Comparison of ENCODE assay signal across 8 cellular contexts in genomic region chr1:92831368-92831761, GRCh38. TPM values are rescaled to one million over a fixed set of nuclear protein-coding genes. Genes with fewer than 3 reads are reported as not detected.
DNase-seq lines count a peak whose midpoint lies in the region; ATAC-seq and TF ChIP-seq lines count a peak whose summit lies in the region.

No MANE protein-coding gene starts in this region.

- H3K36me3 ChIP-seq in left ventricle myocardium inferior: peaks cover 30% of the 10 kb centered on the region
- no peaks in the 10 kb centered on the region for H3K36me3 ChIP-seq in uterus

- H3K4me3 Mint-ChIP-seq in activated CD8-positive, alpha-beta memory T cell treated with anti-CD3 and anti-CD28 coated beads, Interleukin-2, amount 10 ng/mL, durations not matched to agents 7 days and 5 days: peak overlapping the region; percentile 99

- H3K27ac Mint-ChIP-seq in activated CD8-positive, alpha-beta memory T cell treated with anti-CD3 and anti-CD28 coated beads, Interleukin-2, amount 10 ng/mL, durations not matched to agents 7 days and 5 days: peak overlapping the region; percentile 97

- H3K9me3 ChIP-seq in left ventricle myocardium inferior (replicated peaks): no peaks in the 10 kb centered on the region
- no peaks in the 10 kb centered on the region for H3K9me3 ChIP-seq in uterus

- DNase-seq in left ventricle myocardium inferior (no peak), Right ventricle myocardium inferior (ENCODE audit: missing footprints) (no peak), kidney tubule cell (ENCODE audit: low spot score) (peak; percentile 20), uterus (no peak), DMS53 treated with DMSO at 0.1 percent for 48 hours (lab: John Stamatoyannopoulos, UW; ENCODE audit: unreplicated experiment) (no peak), NCI-H526 treated with DMSO at 0.1 percent for 48 hours (lab: John Stamatoyannopoulos, UW) (no peak)
- no peak for DNase-seq in activated CD8-positive, alpha-beta memory T cell treated with anti-CD3 and anti-CD28 coated beads, Interleukin-2, amount 10 ng/mL, durations not matched to agents 7 days and 5 days
- no peak for DNase-seq in activated CD4-positive, CD25-positive, alpha-beta regulatory T cell (lab: John Stamatoyannopoulos, UW)

- intact Hi-C loops in left ventricle myocardium inferior (cut with micrococcal nuclease) (no loop called here), Right ventricle myocardium inferior (cut with DNase I) (loop anchor here (5.0 kb wide), 1 partner anchor 84 kb away; no protein-coding TSS in a partner anchor), uterus (cut with DNase I; ENCODE audit: low total_unique reads) (no loop called here)

- no peaks in the 10 kb centered on the region for H3K9me3 Mint-ChIP-seq in activated CD8-positive, alpha-beta memory T cell treated with anti-CD3 and anti-CD28 coated beads, Interleukin-2, amount 10 ng/mL, durations not matched to agents 7 days and 5 days (ENCODE audit: low read depth)

- ATAC-seq in Right ventricle myocardium inferior: no peak
- no peak for ATAC-seq in activated CD8-positive, alpha-beta memory T cell treated with anti-CD3 and anti-CD28 coated beads, Interleukin-2, amount 10 ng/mL, durations not matched to agents 7 days and 5 days

- no peak for TF ChIP-seq CTCF in left ventricle myocardium inferior (IDR thresholded peaks at IDR 0.05; ENCODE audit: borderline replicate concordance)
- TF ChIP-seq CTCF in uterus (IDR thresholded peaks at IDR 0.05): no peak

- peaks cover 39% of the 10 kb centered on the region for H3K4me1 Mint-ChIP-seq in activated CD8-positive, alpha-beta memory T cell treated with anti-CD3 and anti-CD28 coated beads, Interleukin-2, amount 10 ng/mL, durations not matched to agents 7 days and 5 days

- peak overlapping the region; percentile 96 for H3K4me3 ChIP-seq in left ventricle myocardium inferior
- peak overlapping the region in 1 of 2 donors; percentile 71 for H3K4me3 ChIP-seq in uterus

- H3K27me3 Mint-ChIP-seq in activated CD8-positive, alpha-beta memory T cell treated with anti-CD3 and anti-CD28 coated beads, Interleukin-2, amount 10 ng/mL, durations not matched to agents 7 days and 5 days: no peaks in the 10 kb centered on the region

- H3K4me1 ChIP-seq in left ventricle myocardium inferior (peaks cover 48% of the 10 kb centered on the region), uterus (peaks cover 0 to 12% of the 10 kb centered on the region in 2 donors)

- peak overlapping the region; percentile 88 for H3K27ac ChIP-seq in left ventricle myocardium inferior (replicated peaks)
- peak overlapping the region; percentile 90 to 93 for H3K27ac ChIP-seq in uterus

- CTCF ChIA-PET in activated CD8-positive, alpha-beta memory T cell treated with anti-CD3 and anti-CD28 coated beads, Interleukin-2, amount 10 ng/mL, durations not matched to agents 7 days and 5 days (lab: Charles Lee): interaction anchor here (0.7 to 3.4 kb wide), 24 partner anchors 11 to 468 kb away, joined by 3 to 31 read pairs (median 5); partner anchors contain the start of genes DIPK1A and EVI5

- no peaks in the 10 kb centered on the region for H3K27me3 ChIP-seq in left ventricle myocardium inferior (ENCODE audit: low read depth)
- H3K27me3 ChIP-seq in uterus: no peaks in the 10 kb centered on the region

- no peak for TF ChIP-seq POLR2A in uterus (IDR thresholded peaks at IDR 0.05)

- peaks cover 42% of the 10 kb centered on the region for H3K36me3 Mint-ChIP-seq in activated CD8-positive, alpha-beta memory T cell treated with anti-CD3 and anti-CD28 coated beads, Interleukin-2, amount 10 ng/mL, durations not matched to agents 7 days and 5 days

RNA-seq across cellular contexts. Expression of gene RPL5, which starts 0.5 kb away (rescaled TPM):
- total RNA-seq in left ventricle myocardium inferior (552 TPM), Right ventricle myocardium inferior (601 TPM), uterus (1,000 to 10,000 TPM; 1,299 to 3,386 (median 2,410) TPM)
- 100 to 1,000 TPM; 581 to 800 TPM for total RNA-seq in activated CD8-positive, alpha-beta memory T cell treated with anti-CD3 and anti-CD28 coated beads, Interleukin-2, amount 10 ng/mL, durations not matched to agents 7 days and 5 days

RNA-seq across cellular contexts. Expression of gene EVI5, which starts 46.5 kb away (rescaled TPM):
- total RNA-seq in left ventricle myocardium inferior: 30.4 TPM
- total RNA-seq in Right ventricle myocardium inferior: 20.0 TPM
- 10 to 100 TPM in 1 of 2 experiments, 1 to 10 TPM in 1; 2.6 to 14.0 TPM for total RNA-seq in activated CD8-positive, alpha-beta memory T cell treated with anti-CD3 and anti-CD28 coated beads, Interleukin-2, amount 10 ng/mL, durations not matched to agents 7 days and 5 days
- total RNA-seq in uterus: 100 to 1,000 TPM in 1 of 4 donors, 10 to 100 TPM in 3; 53.0 to 112 (median 58.4) TPM
